In the genomic region with DNA sequence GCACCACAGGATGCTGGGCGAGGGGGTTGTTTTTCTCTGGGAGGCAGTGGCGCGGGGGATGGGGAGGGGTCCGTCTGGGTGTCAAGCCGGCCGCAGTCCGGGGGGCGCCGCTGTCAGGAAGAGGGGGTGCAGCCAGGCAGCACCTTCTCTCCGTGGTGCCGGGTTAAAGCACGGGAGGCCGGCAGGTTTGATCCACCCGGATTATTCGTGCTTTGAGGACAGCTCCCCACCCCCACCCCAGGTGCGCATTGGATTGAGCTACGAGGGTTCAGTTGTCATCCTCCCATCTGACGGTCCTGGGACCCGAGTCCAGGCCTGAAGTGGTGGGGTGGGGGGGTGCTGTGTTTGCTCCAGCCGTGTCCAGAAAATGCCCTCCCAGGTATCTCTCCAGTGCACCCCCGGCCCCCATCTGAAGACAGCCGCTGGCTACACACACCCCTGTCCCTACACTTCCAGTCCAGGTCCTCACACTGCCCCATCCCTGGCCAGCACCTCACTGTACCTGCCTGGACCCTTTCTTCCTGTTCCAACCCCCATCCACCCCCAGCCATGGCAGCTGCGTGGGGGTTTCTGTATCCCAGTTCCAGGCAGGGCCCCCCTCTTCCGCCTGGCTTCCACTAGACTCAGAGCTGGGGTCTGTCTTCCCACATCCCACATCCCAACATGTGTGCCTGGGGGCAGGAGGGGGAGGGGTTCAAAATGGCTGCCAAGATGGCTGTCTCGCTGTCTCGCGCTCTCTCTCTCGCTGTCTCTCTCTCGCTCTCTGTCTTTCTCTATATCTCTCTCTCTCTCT, we compare ENCODE assay signal across 2 cellular contexts.
A peak's percentile ranks its signal among the peaks of the same experiment; 100 is the strongest.
TF ChIP-seq lines count a peak whose summit lies in the region.

No MANE protein-coding gene starts in this region.

TF ChIP-seq in Ishikawa, 13 proteins besides CTCF, POLR2A, EP300 and RAD21:
- peak; percentile 81 for TF ChIP-seq YY1 (IDR thresholded peaks at IDR 0.05; ENCODE audit: low read depth)

TF ChIP-seq in SK-N-SH, 30 proteins besides CTCF, POLR2A, EP300 and RAD21:
- peak; percentile 88 for TF ChIP-seq YY1 (IDR thresholded peaks at IDR 0.05; ENCODE audit: low read depth)
